Comparison of ENCODE assay signal across 10 cellular contexts in genomic region chr14:68495638-68496114, GRCh38.
DNase-seq lines count a peak whose midpoint lies in the region; ATAC-seq and TF ChIP-seq lines count a peak whose summit lies in the region.
"Had no signal": no experiment of that assay in that cellular context is flagged by ENCODE, and none has a peak within 500 bp of the region (broad histone marks: within the 10 kb centered on the region; RNA-seq: fewer than 3 reads in every experiment).

No MANE protein-coding gene starts in this region.

- H3K27ac Mint-ChIP-seq in naive thymus-derived CD8-positive, alpha-beta T cell: peak overlapping the region; percentile 78 to 96 (median 88)
- H3K27ac Mint-ChIP-seq: activated T-cell treated with anti-CD3 and anti-CD28 coated beads, Interleukin-2, amount 50 U/mL, for 72 hours had no signal

- H3K36me3 Mint-ChIP-seq in naive thymus-derived CD8-positive, alpha-beta T cell: no peaks in the 10 kb centered on the region

- no peak overlapping the region for H3K4me3 ChIP-seq in tibial nerve

- no peaks in the 10 kb centered on the region for H3K9me3 Mint-ChIP-seq in naive thymus-derived CD8-positive, alpha-beta T cell
- H3K9me3 Mint-ChIP-seq: activated T-cell treated with anti-CD3 and anti-CD28 coated beads, Interleukin-2, amount 50 U/mL, for 72 hours had no signal

- no peaks in the 10 kb centered on the region for H3K27me3 ChIP-seq in tibial nerve
- H3K27me3 ChIP-seq: brain microvascular endothelial cell had no signal

- DNase-seq in GM10248 (ENCODE audit: extremely low spot score) (peak; percentile 51), NCI-H1105 treated with DMSO at 0.1 percent for 48 hours (lab: John Stamatoyannopoulos, UW) (no peak), tibial nerve (ENCODE audit: low spot score in 2 of 2) (no peak), Ammon's horn (ENCODE audit: low spot score) (no peak)
- no peak for DNase-seq in naive thymus-derived CD8-positive, alpha-beta T cell
- DNase-seq: activated T-cell treated with anti-CD3 and anti-CD28 coated beads, Interleukin-2, amount 50 U/mL, for 72 hours; brain microvascular endothelial cell had no signal

- H3K4me1 ChIP-seq in tibial nerve: no peaks in the 10 kb centered on the region

- ATAC-seq in GM21423 (IDR thresholded peaks at IDR 0.05; ENCODE audit: unreplicated experiment) (peak; percentile 54), HG03565 (IDR thresholded peaks at IDR 0.05; ENCODE audit: unreplicated experiment) (peak; percentile 72), GM21447 (IDR thresholded peaks at IDR 0.05; ENCODE audit: unreplicated experiment) (no peak)
- no peak for ATAC-seq in naive thymus-derived CD8-positive, alpha-beta T cell
- ATAC-seq: activated T-cell treated with anti-CD3 and anti-CD28 coated beads, Interleukin-2, amount 50 U/mL, for 72 hours had no signal

- TF ChIP-seq POLR2A in tibial nerve (IDR thresholded peaks at IDR 0.05): no peak

- no peak overlapping the region for H3K27ac ChIP-seq in tibial nerve
- H3K27ac ChIP-seq: brain microvascular endothelial cell had no signal

- no peak for TF ChIP-seq EP300 in tibial nerve (IDR thresholded peaks at IDR 0.05)

- no peak for TF ChIP-seq CTCF in GM10248 (IDR thresholded peaks at IDR 0.05; ENCODE audit: control extremely low read depth, extremely low read depth, low read depth, missing control alignments)
- no peak for TF ChIP-seq CTCF in tibial nerve (IDR thresholded peaks at IDR 0.05)

- no peaks in the 10 kb centered on the region for H3K9me3 ChIP-seq in tibial nerve

- H3K4me1 Mint-ChIP-seq in naive thymus-derived CD8-positive, alpha-beta T cell: peaks cover 41 to 77% (median 66%) of the 10 kb centered on the region in 4 donors

- H3K36me3 ChIP-seq in tibial nerve: no peaks in the 10 kb centered on the region
- H3K36me3 ChIP-seq: brain microvascular endothelial cell had no signal

- WGBS in tibial nerve, 2 donors: 68 to 72% methylated on average over 4 of the region's 4 CpGs

- H3K4me3 Mint-ChIP-seq in naive thymus-derived CD8-positive, alpha-beta T cell: peak overlapping the region; percentile 16 to 80 (median 69)
- H3K4me3 Mint-ChIP-seq: activated T-cell treated with anti-CD3 and anti-CD28 coated beads, Interleukin-2, amount 50 U/mL, for 72 hours had no signal

- POLR2A ChIA-PET in GM10248 (lab: Yijun Ruan, JAX): no interaction called here
- POLR2A ChIA-PET in naive thymus-derived CD8-positive, alpha-beta T cell (lab: Charles Lee): interaction anchor here (1.4 to 5.8 kb wide), 4 partner anchors 8 to 297 kb away, joined by 3 to 77 read pairs (median 9); partner anchors contain the start of gene ZFP36L1

- CTCF ChIA-PET in GM10248 (lab: Yijun Ruan, JAX): interaction anchor here (0.7 to 1.8 kb wide), 5 partner anchors 11 to 294 kb away, joined by 3 to 8 read pairs (median 3); no protein-coding TSS in a partner anchor

- H3K27me3 Mint-ChIP-seq in naive thymus-derived CD8-positive, alpha-beta T cell: no peaks in the 10 kb centered on the region

Comparison
In these comparisons a context has a peak if more than half of its experiments do, and no peak if none do; other contexts are left out.
1. ATAC-seq: peak in GM21423 (single experiment) and HG03565 (single experiment); none in naive thymus-derived CD8-positive, alpha-beta T cell (0 of 2) and GM21447 (single experiment).